In the genomic region with DNA sequence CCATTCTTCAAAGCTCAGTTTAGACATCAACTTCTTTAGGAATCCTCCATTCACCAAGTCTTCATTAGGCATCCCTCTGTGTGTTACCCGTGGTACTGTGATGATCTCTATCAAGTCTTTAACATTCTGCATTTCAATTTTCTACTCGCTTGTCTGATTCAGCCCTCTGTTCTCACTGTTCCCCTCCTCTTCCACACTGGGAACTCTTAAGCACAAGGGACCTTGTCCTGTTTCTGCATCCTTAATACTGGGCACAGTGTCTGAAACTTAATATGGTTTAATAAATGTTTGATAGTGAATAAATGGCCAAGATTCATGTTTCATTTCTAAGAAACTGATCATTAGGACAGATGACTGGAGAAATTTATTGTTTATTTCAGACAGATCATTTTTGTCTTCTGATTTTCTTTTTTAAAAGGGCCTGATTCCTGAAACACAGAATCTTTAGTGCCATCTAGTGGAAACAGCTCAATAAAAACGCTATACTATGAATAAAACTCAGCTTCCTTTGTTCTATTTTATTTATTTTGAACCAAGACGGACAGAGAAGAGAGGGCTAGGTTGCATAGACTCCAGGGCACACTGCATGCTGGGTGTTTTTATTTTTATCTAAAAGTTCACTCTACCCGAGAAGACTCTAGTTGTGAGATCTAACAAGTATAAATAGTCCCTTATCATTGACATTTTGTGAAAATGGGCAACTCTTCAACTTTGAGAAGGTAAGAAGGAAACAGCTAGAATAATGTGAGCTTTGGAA, we compare ENCODE assay signal across 8 cellular contexts. TPM values are rescaled to one million over a fixed set of nuclear protein-coding genes. Genes with fewer than 3 reads are reported as not detected.
DNase-seq lines count a peak whose midpoint lies in the region; ATAC-seq and TF ChIP-seq lines count a peak whose summit lies in the region.

No MANE protein-coding gene starts in this region.

- peaks cover 10% of the 10 kb centered on the region for H3K27me3 Mint-ChIP-seq in activated CD4-positive, alpha-beta memory T cell treated with anti-CD3 and anti-CD28 coated beads for 36 hours

- no peak overlapping the region for H3K4me2 ChIP-seq in Karpas-422 (ENCODE audit: low read depth, low read length, poor library complexity, severe bottlenecking)
- H3K4me2 ChIP-seq in SU-DHL-6 (ENCODE audit: low read depth, low read length, poor library complexity, severe bottlenecking) = no peak overlapping the region

- H3K36me3 Mint-ChIP-seq in activated CD4-positive, alpha-beta memory T cell treated with anti-CD3 and anti-CD28 coated beads for 36 hours = no peaks in the 10 kb centered on the region

- H3K36me3 ChIP-seq in Karpas-422 (ENCODE audit: insufficient read depth, low read length) (no peaks in the 10 kb centered on the region), SU-DHL-6 (ENCODE audit: low read length) (no peaks in the 10 kb centered on the region)

- H3K27ac ChIP-seq in Karpas-422 (ENCODE audit: low read length) (no peak overlapping the region), SU-DHL-6 (ENCODE audit: low read depth, low read length) (no peak overlapping the region)

- no peaks in the 10 kb centered on the region for H4K20me1 ChIP-seq in Karpas-422 (ENCODE audit: insufficient read depth, low read depth, low read length)
- no peaks in the 10 kb centered on the region for H4K20me1 ChIP-seq in SU-DHL-6 (ENCODE audit: low read depth, low read length)

- no peak overlapping the region for H3K9ac ChIP-seq in Karpas-422 (ENCODE audit: low read length)
- H3K9ac ChIP-seq in SU-DHL-6 (ENCODE audit: low read length) = no peak overlapping the region

- POLR2A ChIA-PET in activated CD4-positive, alpha-beta memory T cell treated with anti-CD3 and anti-CD28 coated beads for 36 hours (lab: Charles Lee) = interaction anchor here (1.2 kb wide), 1 partner anchor 532 kb away, joined by 3 read pairs; no protein-coding TSS in a partner anchor

- no peaks in the 10 kb centered on the region for H3K79me2 ChIP-seq in Karpas-422 (ENCODE audit: low read length)
- H3K79me2 ChIP-seq in SU-DHL-6 (ENCODE audit: insufficient read depth, low read length) = no peaks in the 10 kb centered on the region

- DNase-seq in DMS114 treated with DMSO at 0.1 percent for 48 hours (lab: John Stamatoyannopoulos, UW; ENCODE audit: unreplicated experiment) (peak; percentile 34), Karpas-422 (peak; percentile 68), globus pallidus (ENCODE audit: low spot score) (peak; percentile 47), retinal pigment epithelial cell (ENCODE audit: low read depth) (no peak)
- no peak for DNase-seq in activated CD4-positive, alpha-beta memory T cell treated with anti-CD3 and anti-CD28 coated beads for 36 hours

- no peaks in the 10 kb centered on the region for H3K27me3 ChIP-seq in Karpas-422 (ENCODE audit: low read length)
- H3K27me3 ChIP-seq in SU-DHL-6 (ENCODE audit: low read length) = no peaks in the 10 kb centered on the region

- no peaks in the 10 kb centered on the region for H3K9me3 Mint-ChIP-seq in activated CD4-positive, alpha-beta memory T cell treated with anti-CD3 and anti-CD28 coated beads for 36 hours

- H3K9me2 ChIP-seq in Karpas-422 (replicated peaks; ENCODE audit: insufficient read depth, low read length) (no peaks in the 10 kb centered on the region), SU-DHL-6 (replicated peaks; ENCODE audit: insufficient read depth, low read length) (no peaks in the 10 kb centered on the region)

- H2AFZ ChIP-seq in Karpas-422 (ENCODE audit: low read length) = no peak overlapping the region
- H2AFZ ChIP-seq in SU-DHL-6 (ENCODE audit: low read depth, low read length, severe bottlenecking) = no peak overlapping the region

- H3K4me3 ChIP-seq in Karpas-422 (ENCODE audit: low read length) (no peak overlapping the region), SU-DHL-6 (ENCODE audit: insufficient read depth, low read length, poor library complexity, severe bottlenecking) (no peak overlapping the region), retinal pigment epithelial cell (ENCODE audit: low read length) (no peak overlapping the region)

- H3K9me3 ChIP-seq in Karpas-422 (ENCODE audit: low read length) = no peaks in the 10 kb centered on the region
- no peaks in the 10 kb centered on the region for H3K9me3 ChIP-seq in SU-DHL-6 (ENCODE audit: insufficient read depth, low read length)

- H3F3A ChIP-seq in SU-DHL-6 (ENCODE audit: insufficient read depth) = no peaks in the 10 kb centered on the region

- H3K4me1 ChIP-seq in Karpas-422 (ENCODE audit: low read length) = no peaks in the 10 kb centered on the region

- no peak overlapping the region for H3K27ac Mint-ChIP-seq in activated CD4-positive, alpha-beta memory T cell treated with anti-CD3 and anti-CD28 coated beads for 36 hours

- no peak overlapping the region for H3K4me3 Mint-ChIP-seq in activated CD4-positive, alpha-beta memory T cell treated with anti-CD3 and anti-CD28 coated beads for 36 hours

- intact Hi-C loops in activated CD4-positive, alpha-beta memory T cell treated with anti-CD3 and anti-CD28 coated beads for 36 hours (cut with micrococcal nuclease) = loop anchor here (1.0 to 10.0 kb wide), 4 partner anchors 61 to 626 kb away; a partner anchor contains a TSS

- TF ChIP-seq CTCF in SU-DHL-6 (IDR thresholded peaks at IDR 0.05; ENCODE audit: insufficient read depth, low read length, poor library complexity, severe bottlenecking) (peak; percentile 54), retinal pigment epithelial cell (conservative IDR thresholded peaks at IDR 0.05; ENCODE audit: low read depth, low read length) (peak; percentile 50)

- ATAC-seq in HG02798 (IDR thresholded peaks at IDR 0.05; ENCODE audit: poor library complexity, unreplicated experiment) (no peak), GM18858 (IDR thresholded peaks at IDR 0.05; ENCODE audit: unreplicated experiment) (no peak)

- CTCF ChIA-PET in activated CD4-positive, alpha-beta memory T cell treated with anti-CD3 and anti-CD28 coated beads for 36 hours (lab: Charles Lee) = interaction anchor here (0.5 to 4.5 kb wide), 46 partner anchors 9 to 989 kb away, joined by 3 to 150 read pairs (median 4); a partner anchor contains a TSS

- no peaks in the 10 kb centered on the region for H3K4me1 Mint-ChIP-seq in activated CD4-positive, alpha-beta memory T cell treated with anti-CD3 and anti-CD28 coated beads for 36 hours (ENCODE audit: low read depth)

RNA-seq across cellular contexts. Expression of a gene that starts 7.0 kb away (rescaled TPM):
- total RNA-seq in Karpas-422 (2014; rRNA removed; shearing (Covaris generic); ENCODE audit: low replicate concordance) = not detected in 2 replicates
- under 1 TPM; 0.53 to 0.69 TPM for total RNA-seq in activated CD4-positive, alpha-beta memory T cell treated with anti-CD3 and anti-CD28 coated beads for 36 hours

Comparison
In these comparisons a context has a peak if more than half of its experiments do, and no peak if none do; other contexts are left out.
1. DNase-seq: peak in DMS114 treated with DMSO at 0.1 percent for 48 hours (single experiment), Karpas-422 (single experiment) and globus pallidus (single experiment); none in retinal pigment epithelial cell (single experiment) and activated CD4-positive, alpha-beta memory T cell treated with anti-CD3 and anti-CD28 coated beads for 36 hours (single experiment).